In the genomic region with DNA sequence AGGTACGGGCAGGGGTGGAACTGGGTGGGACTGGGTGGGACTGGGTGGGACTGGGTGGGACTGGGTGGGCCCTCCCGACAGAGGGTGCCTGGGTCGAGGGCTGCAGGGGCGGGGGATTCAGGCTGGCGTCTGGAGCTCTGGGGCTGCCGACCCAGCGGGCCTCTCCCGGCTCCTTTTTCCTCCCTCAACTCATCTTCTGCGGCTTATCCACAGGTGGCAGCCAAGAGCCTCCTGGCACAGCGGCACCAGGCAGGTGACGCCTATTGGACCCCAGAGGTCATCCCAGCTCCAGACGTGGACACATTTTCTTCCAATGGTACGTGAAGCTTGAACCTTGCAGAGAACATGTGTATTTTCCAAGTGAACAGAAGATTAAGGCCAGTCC, we compare ENCODE assay signal across 8 cellular contexts. TPM values are rescaled to one million over a fixed set of nuclear protein-coding genes. Genes with fewer than 3 reads are reported as not detected.
A peak's percentile ranks its signal among the peaks of the same experiment; 100 is the strongest.
DNase-seq lines count a peak whose midpoint lies in the region; ATAC-seq and TF ChIP-seq lines count a peak whose summit lies in the region.

No MANE protein-coding gene starts in this region.

- no peaks in the 10 kb centered on the region for H3K9me2 ChIP-seq in OCI-LY7 (ENCODE audit: insufficient read depth, low read length)

- H3K4me1 ChIP-seq in OCI-LY7 (ENCODE audit: insufficient read depth, low read length, poor library complexity, severe bottlenecking) (no peaks in the 10 kb centered on the region), mammary epithelial cell (ENCODE audit: insufficient read depth, low read length) (peaks cover 16% of the 10 kb centered on the region)

- POLR2A ChIA-PET in OCI-LY7 (lab: Charles Lee) = no interaction called here

- no peak for ATAC-seq in GM21717 (IDR thresholded peaks at IDR 0.05; ENCODE audit: unreplicated experiment)

- dilution Hi-C loops in mammary epithelial cell (cut with HindIII; ENCODE audit: low sequenced_read_pairs) = loop anchor here (5.0 kb wide), 3 partner anchors 33 to 68 kb away; no protein-coding TSS in a partner anchor

- 19% methylated on average over 3 of the region's 13 CpGs for WGBS in mammary epithelial cell (ENCODE audit: low coverage, missing lambda C conversion rate)

- in situ Hi-C loops in mammary epithelial cell (cut with MboI; ENCODE audit: low sequenced_read_pairs in 2 of 2) = no loop called here

- H3K36me3 ChIP-seq in OCI-LY7 (ENCODE audit: insufficient read depth, low read length) (peaks cover 47% of the 10 kb centered on the region), mammary epithelial cell (ENCODE audit: insufficient read depth, low read length) (peaks cover 16% of the 10 kb centered on the region), kidney epithelial cell (ENCODE audit: control insufficient read depth, insufficient read depth, low read length) (peaks cover 8% of the 10 kb centered on the region)

- no peaks in the 10 kb centered on the region for H4K20me1 ChIP-seq in OCI-LY7 (ENCODE audit: insufficient read depth, low read length)
- H4K20me1 ChIP-seq in mammary epithelial cell (ENCODE audit: insufficient read depth, low read length) = no peaks in the 10 kb centered on the region

- BruUV-seq in OCI-LY7 (replicated peaks; lab: Mats Ljungman, UMichigan) = no TSS peak
- TSS peak; percentile 43 for BruUV-seq in mammary epithelial cell (replicated peaks; lab: Mats Ljungman, UMichigan)

- CTCF ChIA-PET in OCI-LY7 (lab: Charles Lee; ENCODE audit: unreplicated experiment) (no interaction called here), mammary epithelial cell (lab: Charles Lee; ENCODE audit: low non-redundant PET) (no interaction called here)

- H3K4me3 ChIP-seq in OCI-LY7 (ENCODE audit: low read depth, low read length, poor library complexity, severe bottlenecking) = peak overlapping the region; percentile 72
- peak overlapping the region; percentile 77 to 98 (median 85) for H3K4me3 ChIP-seq in mammary epithelial cell (replicated peaks in 1 of 3; ENCODE audit: insufficient read depth in 1 of 3, low read depth in 2 of 3, low read length in 3 of 3)
- peak overlapping the region; percentile 86 for H3K4me3 ChIP-seq in kidney epithelial cell (ENCODE audit: low read depth, low read length)

- H3K9me3 ChIP-seq in OCI-LY7 (ENCODE audit: low read length) = peaks cover 4% of the 10 kb centered on the region; the same call in 1 of the 2 replicates
- peaks cover 10% of the 10 kb centered on the region for H3K9me3 ChIP-seq in mammary epithelial cell (replicated peaks; ENCODE audit: insufficient read depth, low read length)

- H2AFZ ChIP-seq in OCI-LY7 (ENCODE audit: low read length) = peak overlapping the region; percentile 85; the same call in 1 of the 2 replicates
- peak overlapping the region; percentile 98 for H2AFZ ChIP-seq in mammary epithelial cell (ENCODE audit: low read depth, low read length)

- H3K79me2 ChIP-seq in OCI-LY7 (ENCODE audit: insufficient read depth, low read depth, low read length) (no peaks in the 10 kb centered on the region), mammary epithelial cell (ENCODE audit: insufficient read depth, low read length) (peaks cover 44% of the 10 kb centered on the region)

- TF ChIP-seq CTCF in OCI-LY7 (conservative IDR thresholded peaks at IDR 0.05; ENCODE audit: low read length) (peak; percentile 41), mammary epithelial cell (conservative IDR thresholded peaks at IDR 0.05 in 1 of 2, IDR thresholded peaks at IDR 0.05 in 1 of 2; ENCODE audit: extremely low read depth in 1 of 2, insufficient read depth in 1 of 2, low read depth in 1 of 2, low read length in 2 of 2) (peak; percentile 40 to 72), kidney epithelial cell (IDR thresholded peaks at IDR 0.05; ENCODE audit: insufficient read depth, low read length, poor library complexity, severe bottlenecking) (peak; percentile 14)

- peak overlapping the region; percentile 55 for H3K9ac ChIP-seq in mammary epithelial cell (ENCODE audit: insufficient read depth, low read length)

- H3K27me3 ChIP-seq in mammary epithelial cell (ENCODE audit: insufficient read depth, low read length) = no peaks in the 10 kb centered on the region
- H3K27me3 ChIP-seq in kidney epithelial cell (ENCODE audit: control insufficient read depth, insufficient read depth, low read length) = no peaks in the 10 kb centered on the region

- H3K27ac ChIP-seq in OCI-LY7 (ENCODE audit: low read depth, low read length, poor library complexity, severe bottlenecking) (peak overlapping the region; percentile 42), mammary epithelial cell (ENCODE audit: insufficient read depth, low read depth, low read length) (no peak overlapping the region)

- DNase-seq in NCI-H1105 (lab: John Stamatoyannopoulos, UW) (peak; percentile 4), NCI-H1105 treated with DMSO at 0.1 percent for 48 hours (lab: John Stamatoyannopoulos, UW) (no peak), OCI-LY7 (ENCODE audit: low spot score) (peak; percentile 8), mammary epithelial cell (peak; percentile 17), kidney epithelial cell (ENCODE audit: low read depth) (no peak), NCI-H2171 treated with DMSO at 0.1 percent for 48 hours (lab: John Stamatoyannopoulos, UW) (no peak)
- DNase-seq in stimulated activated CD8-positive, alpha-beta memory T cell treated with anti-CD3 and anti-CD28 coated beads, Interleukin-4, amount 100 ng/mL, for 48 hours = peak; percentile 40

- H3K4me2 ChIP-seq in OCI-LY7 (ENCODE audit: low read length) (peak overlapping the region; percentile 65), mammary epithelial cell (ENCODE audit: insufficient read depth, low read depth, low read length) (peak overlapping the region; percentile 82)

- intact Hi-C loops in OCI-LY7 (cut with micrococcal nuclease; ENCODE audit: unreplicated experiment) (loop anchor here (2.0 kb wide), 1 partner anchor 76 kb away; a partner anchor contains a TSS), mammary epithelial cell (cut with micrococcal nuclease) (loop anchor here (2.0 to 5.0 kb wide), 4 partner anchors 50 to 290 kb away; a partner anchor contains a TSS)

RNA-seq across cellular contexts. Expression of a gene that starts 0.5 kb away (rescaled TPM):
- 34.1 and 38.6 TPM in 2 replicates for total RNA-seq in OCI-LY7 (2014; rRNA removed; shearing (Covaris generic))
- total RNA-seq in OCI-LY7 (2022) (31.0 and 37.3 TPM in 2 replicates), mammary epithelial cell (10 to 100 TPM; 32.3 to 48.3 TPM), kidney epithelial cell (34.4 and 40.6 TPM in 2 replicates)
- polyA plus RNA-seq in mammary epithelial cell = 38.7 TPM
- 70.3 TPM for polyA minus RNA-seq in mammary epithelial cell

RNA-seq across cellular contexts. Expression of a gene that starts 46.4 kb away (rescaled TPM):
- total RNA-seq in OCI-LY7 (2014; rRNA removed; shearing (Covaris generic)) = 36.4 and 68.3 TPM in 2 replicates
- total RNA-seq in OCI-LY7 (2022) (36.2 and 42.4 TPM in 2 replicates), mammary epithelial cell (10 to 100 TPM; 15.7 to 33.8 TPM), kidney epithelial cell (16.8 and 25.3 TPM in 2 replicates)
- 19.8 TPM for polyA plus RNA-seq in mammary epithelial cell
- polyA minus RNA-seq in mammary epithelial cell = 41.8 TPM

RNA-seq across cellular contexts. Expression of a gene that starts 49.5 kb away (rescaled TPM):
- total RNA-seq in OCI-LY7 (2014; rRNA removed; shearing (Covaris generic)) = 7.3 and 7.8 TPM in 2 replicates
- total RNA-seq in OCI-LY7 (2022) (7.1 and 7.7 TPM in 2 replicates), mammary epithelial cell (10 to 100 TPM in 1 of 2 donors, 1 to 10 TPM in 1; 6.0 to 10.2 TPM), kidney epithelial cell (7.1 and 9.4 TPM in 2 replicates)
- polyA plus RNA-seq in mammary epithelial cell = 2.4 TPM
- polyA minus RNA-seq in mammary epithelial cell = 14.1 TPM

Comparison
In these comparisons a context has a peak if more than half of its experiments do, and no peak if none do; other contexts are left out.
1. DNase-seq: peak in NCI-H1105 (single experiment), OCI-LY7 (single experiment), mammary epithelial cell (single experiment) and stimulated activated CD8-positive, alpha-beta memory T cell treated with anti-CD3 and anti-CD28 coated beads, Interleukin-4, amount 100 ng/mL, for 48 hours (single experiment); none in NCI-H1105 treated with DMSO at 0.1 percent for 48 hours (single experiment), kidney epithelial cell (single experiment) and NCI-H2171 treated with DMSO at 0.1 percent for 48 hours (single experiment).
2. Peak in every context shown above with its lines, with median percentiles within 50 percentile points of each other: H3K4me3 ChIP-seq and CTCF ChIP-seq.